7 cellular contexts compared by ENCODE assay signal in the genomic region with DNA sequence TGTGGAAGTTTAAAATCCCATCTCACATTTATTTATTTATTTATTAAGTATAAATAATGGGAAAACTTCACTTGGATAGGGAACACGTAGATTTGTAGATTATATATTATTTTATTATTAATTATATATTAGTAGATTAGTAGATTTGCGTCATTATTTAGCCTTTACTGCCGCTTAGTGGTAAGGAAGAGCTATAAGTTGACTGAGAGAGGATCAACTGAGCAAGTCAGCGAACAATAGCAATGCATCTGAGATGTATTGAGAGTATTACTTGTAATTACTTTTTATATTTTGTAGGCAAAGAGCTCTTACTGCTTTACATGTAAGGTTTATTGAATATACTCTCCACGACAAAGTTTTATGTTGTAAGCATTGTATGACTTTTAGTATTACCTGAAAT.
DNase-seq lines count a peak whose midpoint lies in the region; ATAC-seq and TF ChIP-seq lines count a peak whose summit lies in the region.

No MANE protein-coding gene starts in this region.

- H3K27ac ChIP-seq in dorsolateral prefrontal cortex (no peak overlapping the region), psoas muscle (no peak overlapping the region)
- no peak overlapping the region for H3K27ac ChIP-seq in naive thymus-derived CD4-positive, alpha-beta T cell (ENCODE audit: low read depth, low read length)

- DNase-seq in GM13977 (ENCODE audit: low spot score) (no peak), M059J (ENCODE audit: low read depth) (peak; percentile 22), dorsolateral prefrontal cortex (no peak), psoas muscle (no peak), CD14-positive monocyte (ENCODE audit: low spot score) (no peak), GM13976 (ENCODE audit: low spot score) (no peak)
- no peak for DNase-seq in naive thymus-derived CD4-positive, alpha-beta T cell

- H3K4me1 Mint-ChIP-seq in CD14-positive monocyte = no peaks in the 10 kb centered on the region
- H3K4me1 Mint-ChIP-seq in naive thymus-derived CD4-positive, alpha-beta T cell = no peaks in the 10 kb centered on the region

- no peaks in the 10 kb centered on the region for H3K9me3 ChIP-seq in psoas muscle
- no peaks in the 10 kb centered on the region for H3K9me3 ChIP-seq in naive thymus-derived CD4-positive, alpha-beta T cell (ENCODE audit: control insufficient read depth in 2 of 3, low read length in 3 of 3)

- no peak overlapping the region for H3K4me3 Mint-ChIP-seq in CD14-positive monocyte
- H3K4me3 Mint-ChIP-seq in naive thymus-derived CD4-positive, alpha-beta T cell = no peak overlapping the region

- H3K4me1 ChIP-seq in psoas muscle = no peaks in the 10 kb centered on the region
- no peaks in the 10 kb centered on the region for H3K4me1 ChIP-seq in naive thymus-derived CD4-positive, alpha-beta T cell (ENCODE audit: control insufficient read depth in 2 of 2, insufficient read depth in 2 of 2, low read length in 2 of 2)

- no peaks in the 10 kb centered on the region for H3K36me3 ChIP-seq in psoas muscle (ENCODE audit: insufficient read depth in 1 of 2, low read depth in 1 of 2)
- no peaks in the 10 kb centered on the region for H3K36me3 ChIP-seq in naive thymus-derived CD4-positive, alpha-beta T cell (ENCODE audit: control insufficient read depth in 2 of 3, insufficient read depth in 3 of 3, low read length in 3 of 3)

- peak; percentile 40 for TF ChIP-seq CTCF in GM13977 (IDR thresholded peaks at IDR 0.05; ENCODE audit: extremely low read depth, insufficient read depth, missing control alignments)
- TF ChIP-seq CTCF in dorsolateral prefrontal cortex (IDR thresholded peaks at IDR 0.05 in 54 of 56, conservative IDR thresholded peaks at IDR 0.05 in 2 of 56; ENCODE audit: low read depth in 1 of 56, partially characterized antibody in 56 of 56) = peak in 49 of 56 donors; percentile 3 to 69 (median 41)
- peak; percentile 37 for TF ChIP-seq CTCF in psoas muscle (IDR thresholded peaks at IDR 0.05)
- TF ChIP-seq CTCF in CD14-positive monocyte (IDR thresholded peaks at IDR 0.05) = no peak
- no peak for TF ChIP-seq CTCF in GM13976 (IDR thresholded peaks at IDR 0.05; ENCODE audit: borderline replicate concordance, control extremely low read depth, extremely low read depth, insufficient read depth, missing control alignments)

- no peaks in the 10 kb centered on the region for H3K9me3 Mint-ChIP-seq in CD14-positive monocyte
- H3K9me3 Mint-ChIP-seq in naive thymus-derived CD4-positive, alpha-beta T cell = no peaks in the 10 kb centered on the region

- 11 to 15% (median 12%) methylated on average over 5 of the region's 5 CpGs for WGBS in psoas muscle, 3 donors

- H3K27ac Mint-ChIP-seq in CD14-positive monocyte = no peak overlapping the region
- H3K27ac Mint-ChIP-seq in naive thymus-derived CD4-positive, alpha-beta T cell = no peak overlapping the region

- no peaks in the 10 kb centered on the region for H3K36me3 Mint-ChIP-seq in CD14-positive monocyte
- no peaks in the 10 kb centered on the region for H3K36me3 Mint-ChIP-seq in naive thymus-derived CD4-positive, alpha-beta T cell

- in situ Hi-C loops in GM13977 (cut with MboI; ENCODE audit: low pct_unique_long_range_greater_than_20kb, low sequenced_read_pairs, unreplicated experiment) = no loop called here
- in situ Hi-C loops in GM13976 (cut with MboI; ENCODE audit: low sequenced_read_pairs, unreplicated experiment) = no loop called here

- no peak overlapping the region for H3K4me3 ChIP-seq in dorsolateral prefrontal cortex
- H3K4me3 ChIP-seq in psoas muscle = no peak overlapping the region
- H3K4me3 ChIP-seq in naive thymus-derived CD4-positive, alpha-beta T cell (ENCODE audit: low read length) = no peak overlapping the region

- H3K27me3 Mint-ChIP-seq in CD14-positive monocyte (ENCODE audit: low read depth in 3 of 3) = peaks cover 0 to 5% (median 0%) of the 10 kb centered on the region in 3 donors
- peaks cover 0 to 6% (median 0%) of the 10 kb centered on the region in 5 donors for H3K27me3 Mint-ChIP-seq in naive thymus-derived CD4-positive, alpha-beta T cell

- CTCF ChIA-PET in naive thymus-derived CD4-positive, alpha-beta T cell (lab: Charles Lee) = interaction anchor here (0.8 to 1.2 kb wide), 2 partner anchors 1243 to 1247 kb away, joined by 3 read pairs; no protein-coding TSS in a partner anchor

- intact Hi-C loops in dorsolateral prefrontal cortex (cut with DNase I) (loop anchor here in 1 of 2 donors (5.0 kb wide), 1 partner anchor 1249 kb away; no protein-coding TSS in a partner anchor), psoas muscle (cut with DNase I) (loop anchor here (5.0 to 10.0 kb wide), 2 partner anchors 1246 to 1249 kb away; no protein-coding TSS in a partner anchor), CD14-positive monocyte (cut with micrococcal nuclease) (no loop called here)
- intact Hi-C loops in naive thymus-derived CD4-positive, alpha-beta T cell (cut with micrococcal nuclease) = loop anchor here in 1 of 2 donors (10.0 kb wide), 1 partner anchor 1246 kb away; no protein-coding TSS in a partner anchor

- no peak for ATAC-seq in psoas muscle
- no peak for ATAC-seq in naive thymus-derived CD4-positive, alpha-beta T cell

- POLR2A ChIA-PET in naive thymus-derived CD4-positive, alpha-beta T cell (lab: Charles Lee) = no interaction called here

- H3K27me3 ChIP-seq in dorsolateral prefrontal cortex (peaks cover 0 to 7% (median 0%) of the 10 kb centered on the region in 45 donors), psoas muscle (ENCODE audit: insufficient read depth in 3 of 3, low read length in 2 of 3) (no peaks in the 10 kb centered on the region)
- H3K27me3 ChIP-seq in naive thymus-derived CD4-positive, alpha-beta T cell (ENCODE audit: control insufficient read depth in 2 of 2, insufficient read depth in 2 of 2, low read length in 2 of 2) = no peaks in the 10 kb centered on the region

Comparison
In these comparisons a context has a peak if more than half of its experiments do, and no peak if none do; other contexts are left out.
1. CTCF ChIP-seq: peak in GM13977 (single experiment), dorsolateral prefrontal cortex (49 of 56) and psoas muscle (single experiment); none in CD14-positive monocyte (single experiment) and GM13976 (single experiment).
2. intact Hi-C loops: an anchor here in psoas muscle (5.0 to 10.0 kb wide); none called in CD14-positive monocyte.